8 cellular contexts compared by ENCODE assay signal in the genomic region with DNA sequence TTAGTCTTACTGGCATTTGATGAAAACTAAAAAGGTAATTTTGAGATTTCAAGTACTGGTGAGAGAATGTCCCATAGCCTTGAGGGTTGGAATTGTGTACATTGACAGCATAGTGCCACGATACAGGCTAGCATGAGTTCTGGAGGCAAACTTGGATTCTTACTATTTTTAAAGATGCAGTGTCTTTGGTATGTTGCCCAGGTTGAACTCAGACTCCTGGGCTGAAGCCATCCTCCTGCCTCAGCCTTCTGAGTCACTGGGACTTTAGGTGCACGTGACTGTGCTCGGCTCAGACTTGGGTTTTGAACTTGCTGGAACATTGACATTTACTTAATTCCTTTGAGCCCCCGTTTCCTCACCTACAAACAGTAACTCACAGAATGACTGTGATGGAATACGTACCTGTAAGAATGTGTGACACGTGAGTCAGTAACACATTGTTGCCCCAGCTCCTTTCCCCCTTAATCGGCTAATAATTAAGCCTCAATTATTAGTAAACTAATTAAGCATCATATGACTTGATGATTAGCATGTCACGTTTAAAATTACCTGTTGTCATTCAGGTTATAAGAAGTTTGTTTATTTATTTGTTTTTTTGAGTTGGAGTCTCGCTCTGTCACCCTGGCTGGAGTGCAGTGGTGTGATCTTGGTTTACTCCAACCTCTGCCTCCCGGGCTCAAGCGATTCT. TPM values are rescaled to one million over a fixed set of nuclear protein-coding genes. Genes with fewer than 3 reads are reported as not detected.
DNase-seq lines count a peak whose midpoint lies in the region; ATAC-seq and TF ChIP-seq lines count a peak whose summit lies in the region.

No MANE protein-coding gene starts in this region.

- H3K4me2 ChIP-seq in OCI-LY1 (ENCODE audit: low read length): no peak overlapping the region

- no peak overlapping the region for H3K9ac ChIP-seq in OCI-LY1 (ENCODE audit: low read length)

- H3F3A ChIP-seq in OCI-LY1 (ENCODE audit: insufficient read depth, low read length): no peaks in the 10 kb centered on the region

- H3K9me3 Mint-ChIP-seq in stimulated activated naive B cell treated with anti-CD40 and anti-IgM and Interleukin-4, amounts not matched to agents 10 μg/mL and 1 μg/mL and 100 μg/mL, for 72 hours: no peaks in the 10 kb centered on the region

- H3K36me3 ChIP-seq in OCI-LY1 (ENCODE audit: insufficient read depth, low read length): peaks cover 12% of the 10 kb centered on the region

- peaks cover 18 to 33% of the 10 kb centered on the region in 2 donors for H3K36me3 Mint-ChIP-seq in stimulated activated naive B cell treated with anti-CD40 and anti-IgM and Interleukin-4, amounts not matched to agents 10 μg/mL and 1 μg/mL and 100 μg/mL, for 72 hours

- H3K4me3 Mint-ChIP-seq in stimulated activated naive B cell treated with anti-CD40 and anti-IgM and Interleukin-4, amounts not matched to agents 10 μg/mL and 1 μg/mL and 100 μg/mL, for 72 hours: no peak overlapping the region

- peaks cover 12% of the 10 kb centered on the region for H4K20me1 ChIP-seq in OCI-LY1 (ENCODE audit: insufficient read depth, low read length)

- TF ChIP-seq CTCF in OCI-LY1 (IDR thresholded peaks at IDR 0.05; ENCODE audit: low read length): no peak
- TF ChIP-seq CTCF in omental fat pad (IDR thresholded peaks at IDR 0.05): no peak

- no peak overlapping the region for H2AFZ ChIP-seq in OCI-LY1 (ENCODE audit: low read length)

- DNase-seq in AG20443 (ENCODE audit: low spot score) (peak; percentile 84), dermis blood vessel endothelial cell (peak; percentile 31), omental fat pad (ENCODE audit: low spot score) (no peak), NCI-H1048 (lab: John Stamatoyannopoulos, UW) (no peak), cortex of kidney (lab: John Stamatoyannopoulos, UW) (no peak)
- no peak for DNase-seq in stimulated activated naive B cell treated with anti-CD40 and anti-IgM and Interleukin-4, amounts not matched to agents 10 μg/mL and 1 μg/mL and 100 μg/mL, for 72 hours

- H3K27ac Mint-ChIP-seq in stimulated activated naive B cell treated with anti-CD40 and anti-IgM and Interleukin-4, amounts not matched to agents 10 μg/mL and 1 μg/mL and 100 μg/mL, for 72 hours: no peak overlapping the region

- H3K79me2 ChIP-seq in OCI-LY1 (ENCODE audit: insufficient read depth, low read length): peaks cover 100% of the 10 kb centered on the region

- peak overlapping the region; percentile 16 for H3K27ac ChIP-seq in OCI-LY1 (ENCODE audit: low read depth, low read length, poor library complexity, severe bottlenecking)

- no peaks in the 10 kb centered on the region for H3K27me3 Mint-ChIP-seq in stimulated activated naive B cell treated with anti-CD40 and anti-IgM and Interleukin-4, amounts not matched to agents 10 μg/mL and 1 μg/mL and 100 μg/mL, for 72 hours

- H3K9me3 ChIP-seq in OCI-LY1 (ENCODE audit: low read length): no peaks in the 10 kb centered on the region

- H3K27me3 ChIP-seq in OCI-LY1 (ENCODE audit: insufficient read depth, low read length): no peaks in the 10 kb centered on the region

- H3K4me1 ChIP-seq in OCI-LY1 (ENCODE audit: insufficient read depth, low read length, severe bottlenecking): peaks cover 89% of the 10 kb centered on the region

- no peaks in the 10 kb centered on the region for H3K9me2 ChIP-seq in OCI-LY1 (ENCODE audit: low read depth, low read length)

- ATAC-seq in omental fat pad (ENCODE audit: low FRiP score): peak; percentile 72
- no peak for ATAC-seq in GM19395 (IDR thresholded peaks at IDR 0.05; ENCODE audit: unreplicated experiment)
- ATAC-seq in stimulated activated naive B cell treated with anti-CD40 and anti-IgM and Interleukin-4, amounts not matched to agents 10 μg/mL and 1 μg/mL and 100 μg/mL, for 72 hours (replicated peaks): no peak

- H3K4me1 Mint-ChIP-seq in stimulated activated naive B cell treated with anti-CD40 and anti-IgM and Interleukin-4, amounts not matched to agents 10 μg/mL and 1 μg/mL and 100 μg/mL, for 72 hours: peaks cover 32 to 78% of the 10 kb centered on the region in 2 donors

- no peak overlapping the region for H3K4me3 ChIP-seq in OCI-LY1 (ENCODE audit: low read depth, low read length, poor library complexity, severe bottlenecking)

RNA-seq across cellular contexts. Expression of gene DNAJB6, which starts 10.6 kb away (rescaled TPM):
- total RNA-seq in dermis blood vessel endothelial cell (119 and 155 TPM in 2 replicates), omental fat pad (100 to 1,000 TPM in 2 of 4 donors, 10 to 100 TPM in 2; 82.5 to 149 (median 94.7) TPM)

Comparison
In these comparisons a context has a peak if more than half of its experiments do, and no peak if none do; other contexts are left out.
1. DNase-seq: peak in AG20443 (single experiment) and dermis blood vessel endothelial cell (single experiment); none in omental fat pad (single experiment), NCI-H1048 (single experiment), cortex of kidney (single experiment) and stimulated activated naive B cell treated with anti-CD40 and anti-IgM and Interleukin-4, amounts not matched to agents 10 μg/mL and 1 μg/mL and 100 μg/mL, for 72 hours (single experiment).